12 cellular contexts compared by ENCODE assay signal in genomic region chr10:62248465-62248864, GRCh38. TPM values are rescaled to one million over a fixed set of nuclear protein-coding genes. Genes with fewer than 3 reads are reported as not detected.
DNase-seq lines count a peak whose midpoint lies in the region; ATAC-seq and TF ChIP-seq lines count a peak whose summit lies in the region.
"Had no signal": no experiment of that assay in that cellular context is flagged by ENCODE, and none has a peak within 500 bp of the region (broad histone marks: within the 10 kb centered on the region; RNA-seq: fewer than 3 reads in every experiment).

No MANE protein-coding gene starts in this region.

- peak; percentile 16 for TF ChIP-seq CTCF in AG04449 (IDR thresholded peaks at IDR 0.05; ENCODE audit: insufficient read depth, low read length, missing control alignments)
- TF ChIP-seq CTCF in GM12873 (IDR thresholded peaks at IDR 0.05; ENCODE audit: insufficient read depth, low read depth, low read length, missing control alignments) = peak; percentile 14
- TF ChIP-seq CTCF in RWPE2 (IDR thresholded peaks at IDR 0.05; ENCODE audit: poor library complexity, severe bottlenecking) = peak; percentile 83
- TF ChIP-seq CTCF in foreskin fibroblast (IDR thresholded peaks at IDR 0.05; ENCODE audit: low read depth, low read length) = peak; percentile 20

- intact Hi-C loops in right cardiac atrium (cut with DNase I) = loop anchor here in 3 of 4 donors (5.0 to 10.0 kb wide), 2 partner anchors 344 to 346 kb away; partner anchors contain the start of gene ARID5B (in 3 of the 3)

- H3K4me1 ChIP-seq in RWPE2 (ENCODE audit: insufficient read depth, poor library complexity, severe bottlenecking) (peaks cover 28% of the 10 kb centered on the region), right cardiac atrium (ENCODE audit: control insufficient read depth, insufficient read depth, low read length) (no peaks in the 10 kb centered on the region)

- no peak for ATAC-seq in RWPE2 (ENCODE audit: low read depth)
- no peak for ATAC-seq in GM21367 (IDR thresholded peaks at IDR 0.05; ENCODE audit: unreplicated experiment)
- no peak for ATAC-seq in right cardiac atrium
- ATAC-seq: activated T-helper 17 cell treated with anti-CD3 and anti-CD28 coated beads, Interleukin-2, amount 50 U/mL, for 72 hours; effector memory CD8-positive, alpha-beta T cell; left colon had no signal

- DNase-seq in AG04449 (ENCODE audit: low read depth, low spot score) (no peak), RWPE2 (ENCODE audit: low spot score) (no peak), foreskin fibroblast (peak in 1 of 2 donors; percentile 54), NCI-H1436 treated with DMSO at 0.1 percent for 48 hours (lab: John Stamatoyannopoulos, UW) (no peak), right cardiac atrium (no peak)
- no peak for DNase-seq in activated CD4-positive, alpha-beta T cell treated with anti-CD3 and anti-CD28 coated beads, Interleukin-2, amount 50 U/mL, for 48 hours
- DNase-seq: Caco-2; effector memory CD8-positive, alpha-beta T cell; left colon had no signal

- H3K27ac ChIP-seq in RWPE2 (ENCODE audit: poor library complexity, severe bottlenecking) (no peak overlapping the region), right cardiac atrium (ENCODE audit: low read length) (no peak overlapping the region)

- H3K9me3 ChIP-seq in RWPE2 (ENCODE audit: severe bottlenecking) (no peaks in the 10 kb centered on the region), right cardiac atrium (ENCODE audit: control insufficient read depth, low read length) (no peaks in the 10 kb centered on the region)
- H3K9me3 ChIP-seq: Caco-2 had no signal

- POLR2A ChIA-PET in AG04449 (lab: Yijun Ruan, JAX) = no interaction called here

- H3K4me3 ChIP-seq in AG04449 (ENCODE audit: low read depth, low read length) (no peak overlapping the region), RWPE2 (ENCODE audit: severe bottlenecking) (no peak overlapping the region), foreskin fibroblast (ENCODE audit: low read depth in 1 of 2, low read length in 2 of 2) (no peak overlapping the region), right cardiac atrium (ENCODE audit: low read length) (no peak overlapping the region)

- WGBS in right cardiac atrium = 95% methylated on average over 1 of the region's 1 CpG

- H3K27me3 ChIP-seq in RWPE2 (ENCODE audit: insufficient read depth, poor library complexity, severe bottlenecking) (no peaks in the 10 kb centered on the region), right cardiac atrium (ENCODE audit: control insufficient read depth, insufficient read depth) (no peaks in the 10 kb centered on the region)

- CTCF ChIA-PET in AG04449 (lab: Yijun Ruan, JAX) = interaction anchor here (0.7 to 7.8 kb wide), 27 partner anchors 8 to 913 kb away, joined by 3 to 215 read pairs (median 4); no protein-coding TSS in a partner anchor

- no peaks in the 10 kb centered on the region for H3K36me3 ChIP-seq in RWPE2 (ENCODE audit: low read depth)

RNA-seq across cellular contexts. Expression of gene RTKN2, which starts 20.2 kb away (rescaled TPM):
- under 1 TPM; 0.06 to 0.19 (median 0.13) TPM for total RNA-seq in right cardiac atrium
- 0.11 TPM for polyA plus RNA-seq in right cardiac atrium

Comparison
In these comparisons a context has a peak if more than half of its experiments do, and no peak if none do; other contexts are left out.
1. CTCF ChIP-seq: peak in every context shown above with its lines; median percentile 83 in RWPE2; 20 in foreskin fibroblast; 16 in AG04449; 14 in GM12873.